In the genomic region with DNA sequence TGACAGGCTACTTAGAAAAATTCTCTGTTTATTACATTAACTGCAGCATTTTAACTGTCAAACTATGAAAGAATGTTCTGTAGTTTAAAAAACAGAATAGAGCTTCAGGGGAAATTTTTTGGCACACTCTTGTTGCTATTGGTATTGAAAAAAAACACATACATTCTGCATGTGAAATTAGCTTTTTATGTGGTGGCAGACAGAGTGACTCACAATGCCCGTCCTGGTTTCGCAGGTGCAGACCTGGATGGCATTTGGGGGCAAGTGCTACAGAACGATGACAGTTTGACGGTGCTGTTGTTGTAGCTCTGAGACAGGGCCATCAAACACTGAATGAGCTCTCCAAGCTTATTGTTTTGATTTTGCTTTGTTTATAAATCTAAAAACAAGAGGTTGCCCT, we compare ENCODE assay signal across 14 cellular contexts.
DNase-seq lines count a peak whose midpoint lies in the region; ATAC-seq and TF ChIP-seq lines count a peak whose summit lies in the region.
"Had no signal": no experiment of that assay in that cellular context is flagged by ENCODE, and none has a peak within 500 bp of the region (broad histone marks: within the 10 kb centered on the region; RNA-seq: fewer than 3 reads in every experiment).

No MANE protein-coding gene starts in this region.

- peak overlapping the region; percentile 75 for H3K27ac Mint-ChIP-seq in activated CD8-positive, alpha-beta T cell treated with anti-CD3 and anti-CD28 coated beads for 36 hours

- H3K36me3 Mint-ChIP-seq in activated CD8-positive, alpha-beta T cell treated with anti-CD3 and anti-CD28 coated beads for 36 hours (ENCODE audit: low read depth) = no peaks in the 10 kb centered on the region

- H3K4me1 Mint-ChIP-seq in activated CD8-positive, alpha-beta T cell treated with anti-CD3 and anti-CD28 coated beads for 36 hours (ENCODE audit: low read depth) = peaks cover 27% of the 10 kb centered on the region

- POLR2A ChIA-PET in activated CD8-positive, alpha-beta T cell treated with anti-CD3 and anti-CD28 coated beads for 36 hours (lab: Charles Lee) = interaction anchor here (0.5 to 1.0 kb wide), 4 partner anchors 9 to 1793 kb away, joined by 3 to 7 read pairs (median 4); no protein-coding TSS in a partner anchor

- H3K27me3 Mint-ChIP-seq in activated CD8-positive, alpha-beta T cell treated with anti-CD3 and anti-CD28 coated beads for 36 hours = peaks cover 2% of the 10 kb centered on the region

- CTCF ChIA-PET in activated CD8-positive, alpha-beta T cell treated with anti-CD3 and anti-CD28 coated beads for 36 hours (lab: Charles Lee) = interaction anchor here (0.7 to 3.8 kb wide), 10 partner anchors 10 to 1553 kb away, joined by 3 to 22 read pairs (median 4); no protein-coding TSS in a partner anchor

- peak; percentile 91 for ATAC-seq in activated CD8-positive, alpha-beta T cell treated with anti-CD3 and anti-CD28 coated beads for 36 hours

- intact Hi-C loops in activated CD8-positive, alpha-beta T cell treated with anti-CD3 and anti-CD28 coated beads for 36 hours (cut with micrococcal nuclease) = no loop called here

- DNase-seq in NCI-H345 treated with DMSO at 0.1 percent for 48 hours (lab: John Stamatoyannopoulos, UW; ENCODE audit: unreplicated experiment) (peak; percentile 1), NCI-H345 (lab: John Stamatoyannopoulos, UW) (no peak), dermis blood vessel endothelial cell (peak; percentile 49), SIG-M5 (lab: John Stamatoyannopoulos, UW) (no peak), NCI-H446 treated with DMSO at 0.1 percent for 48 hours (lab: John Stamatoyannopoulos, UW) (no peak), islet precursor cell (no peak)
- DNase-seq in activated CD8-positive, alpha-beta T cell treated with anti-CD3 and anti-CD28 coated beads for 36 hours = peak; percentile 84
- peak; percentile 40 for DNase-seq in stimulated activated CD8-positive, alpha-beta memory T cell treated with anti-CD3 and anti-CD28 coated beads, Interleukin-4, amount 100 ng/mL, for 48 hours
- DNase-seq: amniotic stem cell, Calu3, dorsolateral prefrontal cortex, NCI-H1105, NCI-H69, transverse colon had no signal

- no peak for TF ChIP-seq CTCF in activated CD8-positive, alpha-beta T cell treated with anti-CD3 and anti-CD28 coated beads for 36 hours (IDR thresholded peaks at IDR 0.05)

- no peaks in the 10 kb centered on the region for H3K9me3 Mint-ChIP-seq in activated CD8-positive, alpha-beta T cell treated with anti-CD3 and anti-CD28 coated beads for 36 hours

- H3K4me3 Mint-ChIP-seq in activated CD8-positive, alpha-beta T cell treated with anti-CD3 and anti-CD28 coated beads for 36 hours = no peak overlapping the region

Comparison
In these comparisons a context has a peak if more than half of its experiments do, and no peak if none do; other contexts are left out.
1. DNase-seq: peak in NCI-H345 treated with DMSO at 0.1 percent for 48 hours (single experiment), activated CD8-positive, alpha-beta T cell treated with anti-CD3 and anti-CD28 coated beads for 36 hours (single experiment), dermis blood vessel endothelial cell (single experiment) and stimulated activated CD8-positive, alpha-beta memory T cell treated with anti-CD3 and anti-CD28 coated beads, Interleukin-4, amount 100 ng/mL, for 48 hours (single experiment); none in NCI-H345 (single experiment), SIG-M5 (single experiment), NCI-H446 treated with DMSO at 0.1 percent for 48 hours (single experiment) and islet precursor cell (single experiment).